In genomic region chr13:112143753-112144615, GRCh38 we compare ENCODE assay signal across 20 cellular contexts.
A peak's percentile ranks its signal among the peaks of the same experiment; 100 is the strongest.
DNase-seq lines count a peak whose midpoint lies in the region; ATAC-seq, FAIRE-seq and TF ChIP-seq lines count a peak whose summit lies in the region.
"Had no signal": no experiment of that assay in that cellular context is flagged by ENCODE, and none has a peak within 500 bp of the region (broad histone marks: within the 10 kb centered on the region; RNA-seq: fewer than 3 reads in every experiment).

No MANE protein-coding gene starts in this region.

- H2AFZ ChIP-seq in astrocyte (ENCODE audit: low read depth, low read length) (no peak overlapping the region), neural progenitor cell (replicated peaks) (no peak overlapping the region)
- H2AFZ ChIP-seq: GM23338 had no signal

- H3K9me3 Mint-ChIP-seq in astrocyte (ENCODE audit: unreplicated experiment): peaks cover 3% of the 10 kb centered on the region
- H3K9me3 Mint-ChIP-seq in neural progenitor cell: peaks cover 22% of the 10 kb centered on the region

- intact Hi-C loops in Right ventricle myocardium inferior (cut with DNase I): no loop called here

- peaks cover 57% of the 10 kb centered on the region for H3K27me3 Mint-ChIP-seq in astrocyte (ENCODE audit: low read depth, unreplicated experiment)
- H3K27me3 Mint-ChIP-seq in neural progenitor cell (ENCODE audit: insufficient read depth, low read depth): peaks cover 22% of the 10 kb centered on the region

- H3K4me2 ChIP-seq in astrocyte (ENCODE audit: low read length) (no peak overlapping the region), neural progenitor cell (no peak overlapping the region)
- H3K4me2 ChIP-seq: GM23338 had no signal

- H3K36me3 Mint-ChIP-seq in astrocyte (ENCODE audit: low read depth, unreplicated experiment) (no peaks in the 10 kb centered on the region), neural progenitor cell (peaks cover 5% of the 10 kb centered on the region)
- H3K36me3 Mint-ChIP-seq: CD4-positive, CD25-positive, alpha-beta regulatory T cell had no signal

- H3K9me3 ChIP-seq in right atrium auricular region (no peaks in the 10 kb centered on the region), astrocyte (ENCODE audit: insufficient read depth, low read depth, low read length) (no peaks in the 10 kb centered on the region), neural progenitor cell (ENCODE audit: low read depth) (no peaks in the 10 kb centered on the region)
- H3K9me3 ChIP-seq: SJCRH30 had no signal

- DNase-seq in Right ventricle myocardium inferior (ENCODE audit: missing footprints): no peak
- no peak for DNase-seq in right atrium auricular region (ENCODE audit: low spot score)
- DNase-seq in astrocyte (ENCODE audit: low read depth): no peak
- DNase-seq in neural progenitor cell (ENCODE audit: low spot score): no peak
- no peak for DNase-seq in activated naive CD4-positive, alpha-beta T cell (lab: John Stamatoyannopoulos, UW)
- no peak for DNase-seq in HuH-7.5 (ENCODE audit: low spot score)
- DNase-seq in NCI-H1694 (lab: John Stamatoyannopoulos, UW): no peak
- DNase-seq: AML-193; Calu3; CD4-positive, CD25-positive, alpha-beta regulatory T cell; DMS79; GF-D8; HFFc6; NCI-H1105 treated with DMSO at 0.1 percent for 48 hours; NCI-H187 treated with DMSO at 0.1 percent for 48 hours; NCI-H446; NCI-H748 treated with DMSO at 0.1 percent for 48 hours; SJCRH30 had no signal

- H3K27ac ChIP-seq in right atrium auricular region (no peak overlapping the region), astrocyte (ENCODE audit: low read depth, low read length) (no peak overlapping the region), neural progenitor cell (no peak overlapping the region)
- H3K27ac ChIP-seq: SJCRH30 had no signal

- H3K4me3 Mint-ChIP-seq in astrocyte (ENCODE audit: unreplicated experiment) (no peak overlapping the region), neural progenitor cell (no peak overlapping the region)
- H3K4me3 Mint-ChIP-seq: CD4-positive, CD25-positive, alpha-beta regulatory T cell; GM23338; HFFc6 had no signal

- peaks cover 6% of the 10 kb centered on the region for H3F3A ChIP-seq in neural progenitor cell (ENCODE audit: low read depth)

- H3K4me1 Mint-ChIP-seq in astrocyte (ENCODE audit: low read depth, unreplicated experiment): peaks cover 7% of the 10 kb centered on the region
- H3K4me1 Mint-ChIP-seq in neural progenitor cell: peaks cover 42% of the 10 kb centered on the region
- H3K4me1 Mint-ChIP-seq: CD4-positive, CD25-positive, alpha-beta regulatory T cell; GM23338 had no signal

- peak; percentile 8 for ATAC-seq in Right ventricle myocardium inferior
- no peak for ATAC-seq in GM18873 (IDR thresholded peaks at IDR 0.05; ENCODE audit: low FRiP score, unreplicated experiment)
- ATAC-seq: GM23338 had no signal

- H3K36me3 ChIP-seq in right atrium auricular region (no peaks in the 10 kb centered on the region), astrocyte (ENCODE audit: insufficient read depth, low read length) (no peaks in the 10 kb centered on the region), neural progenitor cell (no peaks in the 10 kb centered on the region)
- H3K36me3 ChIP-seq: SJCRH30 had no signal

- no peaks in the 10 kb centered on the region for H3K79me2 ChIP-seq in astrocyte (ENCODE audit: insufficient read depth, low read length)
- no peaks in the 10 kb centered on the region for H3K79me2 ChIP-seq in neural progenitor cell (ENCODE audit: low read depth)

- TF ChIP-seq CTCF in right atrium auricular region (IDR thresholded peaks at IDR 0.05) (no peak), astrocyte (IDR thresholded peaks at IDR 0.05; ENCODE audit: insufficient read depth, low read depth, low read length) (no peak), neural progenitor cell (IDR thresholded peaks at IDR 0.05) (no peak)

- H3K9ac ChIP-seq in astrocyte (ENCODE audit: low read length) (no peak overlapping the region), neural progenitor cell (no peak overlapping the region)

- peak overlapping the region; percentile 2 for H3K27ac Mint-ChIP-seq in astrocyte (ENCODE audit: unreplicated experiment)
- peak overlapping the region; percentile 81 for H3K27ac Mint-ChIP-seq in neural progenitor cell
- H3K27ac Mint-ChIP-seq: CD4-positive, CD25-positive, alpha-beta regulatory T cell; GM23338; HFFc6 had no signal

- FAIRE-seq in astrocyte (lab: Jason Lieb, UNC): no peak

- H4K20me1 ChIP-seq in astrocyte (ENCODE audit: insufficient read depth, low read length) (no peaks in the 10 kb centered on the region), neural progenitor cell (ENCODE audit: low read depth) (no peaks in the 10 kb centered on the region)

- no peaks in the 10 kb centered on the region for H3K27me3 ChIP-seq in right atrium auricular region
- no peaks in the 10 kb centered on the region for H3K27me3 ChIP-seq in astrocyte (ENCODE audit: insufficient read depth, low read length)
- no peaks in the 10 kb centered on the region for H3K27me3 ChIP-seq in neural progenitor cell
- H3K27me3 ChIP-seq: SJCRH30 had no signal

- H3K4me1 ChIP-seq in right atrium auricular region (no peaks in the 10 kb centered on the region), astrocyte (ENCODE audit: insufficient read depth, low read length) (no peaks in the 10 kb centered on the region), neural progenitor cell (peaks cover 14% of the 10 kb centered on the region)
- H3K4me1 ChIP-seq: SJCRH30 had no signal

- H3K4me3 ChIP-seq in right atrium auricular region (no peak overlapping the region), astrocyte (ENCODE audit: insufficient read depth, low read depth, low read length) (no peak overlapping the region), neural progenitor cell (no peak overlapping the region)
- H3K4me3 ChIP-seq: GM23338, SJCRH30 had no signal
